10 cellular contexts compared by ENCODE assay signal in genomic region chr5:178112545-178112944, GRCh38. TPM values are rescaled to one million over a fixed set of nuclear protein-coding genes. Genes with fewer than 3 reads are reported as not detected.
DNase-seq lines count a peak whose midpoint lies in the region; ATAC-seq, FAIRE-seq and TF ChIP-seq lines count a peak whose summit lies in the region.
"Had no signal": no experiment of that assay in that cellular context is flagged by ENCODE, and none has a peak within 500 bp of the region (broad histone marks: within the 10 kb centered on the region; RNA-seq: fewer than 3 reads in every experiment).

No MANE protein-coding gene starts in this region.

- peaks cover 0 to 58% (median 3%) of the 10 kb centered on the region in 4 donors for H3K27me3 ChIP-seq in esophagus squamous epithelium
- H3K27me3 ChIP-seq in Peyer's patch = peaks cover 0 to 13% of the 10 kb centered on the region in 2 donors
- H3K27me3 ChIP-seq: ovary had no signal

- H3K36me3 ChIP-seq in esophagus squamous epithelium (no peaks in the 10 kb centered on the region), Peyer's patch (no peaks in the 10 kb centered on the region)
- H3K36me3 ChIP-seq: ovary had no signal

- POLR2A ChIA-PET in T-cell (lab: Charles Lee) = no interaction called here

- DNase-seq in activated T-cell treated with anti-CD3 and anti-CD28 coated beads, Interleukin-2, amount 50 U/mL, for 4 hours = no peak
- no peak for DNase-seq in activated T-cell treated with anti-CD3 and anti-CD28 coated beads, Interleukin-2, amount 50 U/mL, for 1 hour
- no peak for DNase-seq in T-cell
- DNase-seq in esophagus squamous epithelium (lab: John Stamatoyannopoulos, UW) = no peak
- DNase-seq in omental fat pad (ENCODE audit: low spot score) = no peak
- no peak for DNase-seq in Peyer's patch
- DNase-seq in D721Med (ENCODE audit: insufficient read length, low spot score) = no peak

- H3K27ac Mint-ChIP-seq in T-cell = peak overlapping the region in 1 of 2 donors; percentile 72
- H3K27ac Mint-ChIP-seq in stimulated activated memory B cell treated with anti-CD40 and anti-IgM and Interleukin-4, amounts not matched to agents 10 μg/mL and 1 μg/mL and 100 μg/mL, for 72 hours = peak overlapping the region; percentile 96

- H3K9me3 Mint-ChIP-seq in activated T-cell treated with anti-CD3 and anti-CD28 coated beads, Interleukin-2, amount 50 U/mL, for 4 hours = no peaks in the 10 kb centered on the region
- no peaks in the 10 kb centered on the region for H3K9me3 Mint-ChIP-seq in T-cell
- no peaks in the 10 kb centered on the region for H3K9me3 Mint-ChIP-seq in stimulated activated memory B cell treated with anti-CD40 and anti-IgM and Interleukin-4, amounts not matched to agents 10 μg/mL and 1 μg/mL and 100 μg/mL, for 72 hours

- CTCF ChIA-PET in T-cell (lab: Charles Lee) = no interaction called here

- H3K4me1 Mint-ChIP-seq in activated T-cell treated with anti-CD3 and anti-CD28 coated beads, Interleukin-2, amount 50 U/mL, for 4 hours (ENCODE audit: low read depth) = peaks cover 36% of the 10 kb centered on the region
- peaks cover 37 to 47% (median 38%) of the 10 kb centered on the region in 3 donors for H3K4me1 Mint-ChIP-seq in T-cell
- peaks cover 71% of the 10 kb centered on the region for H3K4me1 Mint-ChIP-seq in stimulated activated memory B cell treated with anti-CD40 and anti-IgM and Interleukin-4, amounts not matched to agents 10 μg/mL and 1 μg/mL and 100 μg/mL, for 72 hours

- TF ChIP-seq POLR2A in esophagus squamous epithelium (IDR thresholded peaks at IDR 0.05) = no peak
- TF ChIP-seq POLR2A in Peyer's patch (IDR thresholded peaks at IDR 0.05) = no peak

- H3K27ac ChIP-seq in esophagus squamous epithelium (peak overlapping the region; percentile 80 to 94 (median 86)), Peyer's patch (no peak overlapping the region)
- H3K27ac ChIP-seq: ovary had no signal

- peaks cover 4% of the 10 kb centered on the region for H3K27me3 Mint-ChIP-seq in activated T-cell treated with anti-CD3 and anti-CD28 coated beads, Interleukin-2, amount 50 U/mL, for 4 hours (ENCODE audit: low read depth)
- H3K27me3 Mint-ChIP-seq in T-cell = no peaks in the 10 kb centered on the region
- H3K27me3 Mint-ChIP-seq in stimulated activated memory B cell treated with anti-CD40 and anti-IgM and Interleukin-4, amounts not matched to agents 10 μg/mL and 1 μg/mL and 100 μg/mL, for 72 hours = no peaks in the 10 kb centered on the region

- peak overlapping the region; percentile 83 for H3K4me3 Mint-ChIP-seq in activated T-cell treated with anti-CD3 and anti-CD28 coated beads, Interleukin-2, amount 50 U/mL, for 4 hours
- H3K4me3 Mint-ChIP-seq in T-cell = peak overlapping the region; percentile 83 to 88 (median 86)
- H3K4me3 Mint-ChIP-seq in stimulated activated memory B cell treated with anti-CD40 and anti-IgM and Interleukin-4, amounts not matched to agents 10 μg/mL and 1 μg/mL and 100 μg/mL, for 72 hours = peak overlapping the region; percentile 88

- 36 to 37% methylated on average over 5 of the region's 5 CpGs for WGBS in esophagus squamous epithelium, 2 donors

- no peak for FAIRE-seq in D721Med (lab: Jason Lieb, UNC)
- FAIRE-seq: islet of Langerhans had no signal

- no peak for TF ChIP-seq CTCF in esophagus squamous epithelium (IDR thresholded peaks at IDR 0.05)
- no peak for TF ChIP-seq CTCF in omental fat pad (IDR thresholded peaks at IDR 0.05)
- no peak for TF ChIP-seq CTCF in Peyer's patch (IDR thresholded peaks at IDR 0.05)
- TF ChIP-seq CTCF in D721Med (IDR thresholded peaks at IDR 0.05; ENCODE audit: insufficient read depth, missing control alignments) = no peak

- H3K36me3 Mint-ChIP-seq in activated T-cell treated with anti-CD3 and anti-CD28 coated beads, Interleukin-2, amount 50 U/mL, for 4 hours (ENCODE audit: insufficient read depth) = no peaks in the 10 kb centered on the region
- H3K36me3 Mint-ChIP-seq in T-cell = no peaks in the 10 kb centered on the region
- peaks cover 5% of the 10 kb centered on the region for H3K36me3 Mint-ChIP-seq in stimulated activated memory B cell treated with anti-CD40 and anti-IgM and Interleukin-4, amounts not matched to agents 10 μg/mL and 1 μg/mL and 100 μg/mL, for 72 hours

- intact Hi-C loops in esophagus squamous epithelium (cut with DNase I) = no loop called here

- H3K4me1 ChIP-seq in esophagus squamous epithelium (peaks cover 41 to 93% (median 52%) of the 10 kb centered on the region in 3 donors), Peyer's patch (peaks cover 0 to 34% (median 19%) of the 10 kb centered on the region in 4 donors)

- no peak for ATAC-seq in activated T-cell treated with anti-CD3 and anti-CD28 coated beads, Interleukin-2, amount 50 U/mL, for 4 hours
- no peak for ATAC-seq in T-cell (replicated peaks in 1 of 4)
- no peak for ATAC-seq in stimulated activated memory B cell treated with anti-CD40 and anti-IgM and Interleukin-4, amounts not matched to agents 10 μg/mL and 1 μg/mL and 100 μg/mL, for 72 hours
- no peak for ATAC-seq in omental fat pad (ENCODE audit: low FRiP score)

- no peaks in the 10 kb centered on the region for H3K9me3 ChIP-seq in esophagus squamous epithelium
- H3K9me3 ChIP-seq in Peyer's patch = no peaks in the 10 kb centered on the region
- H3K9me3 ChIP-seq: ovary had no signal

- H3K4me3 ChIP-seq in esophagus squamous epithelium = peak overlapping the region in 2 of 4 donors; percentile 75 to 78
- H3K4me3 ChIP-seq in Peyer's patch = no peak overlapping the region
- H3K4me3 ChIP-seq: ovary had no signal

RNA-seq across cellular contexts. Expression of gene N4BP3, which starts 0.8 kb away (rescaled TPM):
- total RNA-seq in activated T-cell treated with anti-CD3 and anti-CD28 coated beads, Interleukin-2, amount 50 U/mL, for 4 hours = 1 to 10 TPM; 6.4 to 7.8 (median 7.6) TPM
- total RNA-seq in T-cell (1 to 10 TPM; 4.0 to 8.1 (median 6.9) TPM), esophagus squamous epithelium (10 to 100 TPM; 14.0 to 32.6 (median 16.1) TPM), omental fat pad (1 to 10 TPM in 2 of 4 donors, under 1 TPM in 2; 0.84 to 3.5 (median 1.4) TPM), Peyer's patch (1 to 10 TPM in 2 of 4 donors, under 1 TPM in 2; 0.53 to 2.5 (median 1.1) TPM)

RNA-seq across cellular contexts. Expression of gene RMND5B, which starts 18.3 kb away (rescaled TPM):
- 10 to 100 TPM; 34.6 to 41.2 (median 35.8) TPM for total RNA-seq in activated T-cell treated with anti-CD3 and anti-CD28 coated beads, Interleukin-2, amount 50 U/mL, for 4 hours
- total RNA-seq in T-cell = 10 to 100 TPM; 22.4 to 40.9 (median 34.7) TPM
- total RNA-seq in esophagus squamous epithelium = 10 to 100 TPM; 43.9 to 88.1 (median 64.4) TPM
- 10 to 100 TPM; 22.9 to 37.5 (median 27.7) TPM for total RNA-seq in omental fat pad
- 10 to 100 TPM; 35.9 to 59.4 (median 51.7) TPM for total RNA-seq in Peyer's patch

RNA-seq across cellular contexts. Expression of gene NHP2, which starts 41.1 kb away (rescaled TPM):
- total RNA-seq in activated T-cell treated with anti-CD3 and anti-CD28 coated beads, Interleukin-2, amount 50 U/mL, for 4 hours = 100 to 1,000 TPM; 373 to 417 (median 409) TPM
- 10 to 100 TPM; 61.2 to 95.6 (median 91.2) TPM for total RNA-seq in T-cell
- total RNA-seq in esophagus squamous epithelium = 100 to 1,000 TPM; 288 to 408 (median 358) TPM
- total RNA-seq in omental fat pad = 100 to 1,000 TPM; 173 to 241 (median 221) TPM
- total RNA-seq in Peyer's patch = 10 to 100 TPM; 49.5 to 75.9 (median 62.0) TPM

Comparison
In these comparisons a context has a peak if more than half of its experiments do, and no peak if none do; other contexts are left out.
1. H3K27ac ChIP-seq: peak in esophagus squamous epithelium (4 of 4); none in Peyer's patch (0 of 4).
2. Peak in every context shown above with its lines, with median percentiles within 50 percentile points of each other: H3K4me3 Mint-ChIP-seq.